Comparison of ENCODE assay signal across 10 cellular contexts in genomic region chr7:133139350-133139749, GRCh38. TPM values are rescaled to one million over a fixed set of nuclear protein-coding genes. Genes with fewer than 3 reads are reported as not detected.
DNase-seq lines count a peak whose midpoint lies in the region; ATAC-seq, FAIRE-seq and TF ChIP-seq lines count a peak whose summit lies in the region.
"Had no signal": no experiment of that assay in that cellular context is flagged by ENCODE, and none has a peak within 500 bp of the region (broad histone marks: within the 10 kb centered on the region; RNA-seq: fewer than 3 reads in every experiment).

No MANE protein-coding gene starts in this region.

- H3K27me3 ChIP-seq in K562 (ENCODE audit: control insufficient read depth in 2 of 2, insufficient read depth in 2 of 2, low read length in 2 of 2): peaks cover 5 to 32% of the 10 kb centered on the region in 2 experiments
- H3K27me3 ChIP-seq in left lung: no peaks in the 10 kb centered on the region

- no peaks in the 10 kb centered on the region for H3K9me3 ChIP-seq in K562 (replicated peaks; ENCODE audit: control insufficient read depth, insufficient read depth, low read depth, low read length)
- H3K9me3 ChIP-seq in left lung: no peaks in the 10 kb centered on the region
- H3K9me3 ChIP-seq: gastroesophageal sphincter had no signal

- H3K4me3 ChIP-seq in K562 (no peak overlapping the region), left lung (no peak overlapping the region)
- H3K4me3 ChIP-seq: gastroesophageal sphincter had no signal

- no peak for TF ChIP-seq POLR2A in K562 (conservative IDR thresholded peaks at IDR 0.05)

- CTCF ChIA-PET in K562 (lab: Yijun Ruan, JAX; ENCODE audit: low intra/inter-chr PET ratio): no interaction called here

- H3K27ac ChIP-seq in K562 (ENCODE audit: extremely low read depth, low read depth, low read length): no peak overlapping the region
- H3K27ac ChIP-seq in left lung: no peak overlapping the region
- H3K27ac ChIP-seq: gastroesophageal sphincter had no signal

- no peak for TF ChIP-seq EP300 in K562 (IDR thresholded peaks at IDR 0.05; ENCODE audit: low read length)

- ATAC-seq in K562: peak; percentile 84
- ATAC-seq in left lung: peak; percentile 69
- no peak for ATAC-seq in HG02973 (IDR thresholded peaks at IDR 0.05; ENCODE audit: unreplicated experiment)
- ATAC-seq in GM21737 (IDR thresholded peaks at IDR 0.05; ENCODE audit: unreplicated experiment): no peak
- ATAC-seq: gastroesophageal sphincter had no signal

- WGBS in K562 (ENCODE audit: insufficient coverage, low coverage, missing lambda C conversion rate): 5% methylated on average over 4 of the region's 4 CpGs

- in situ Hi-C loops in KBM-7 (cut with MboI; ENCODE audit: low pct_unique_long_range_greater_than_20kb, low sequenced_read_pairs): no loop called here
- in situ Hi-C loops in K562 (cut with MboI): no loop called here

- POLR2A ChIA-PET in K562 (lab: Yijun Ruan, JAX): interaction anchor here (0.6 to 1.9 kb wide), 6 partner anchors 8 to 624 kb away, joined by 3 to 7 read pairs (median 3); no protein-coding TSS in a partner anchor

- peak; percentile 48 to 58 (median 56); a peak in 5 of 6 replicates for TF ChIP-seq CTCF in K562 (IDR thresholded peaks at IDR 0.05 in 2 of 3, conservative IDR thresholded peaks at IDR 0.05 in 1 of 3; ENCODE audit: insufficient read depth in 2 of 3, low read depth in 1 of 3, low read length in 3 of 3)
- TF ChIP-seq CTCF in left lung (IDR thresholded peaks at IDR 0.05): no peak

- FAIRE-seq in K562 (lab: Jason Lieb, UNC): no peak

- H3K36me3 ChIP-seq in K562 (ENCODE audit: control insufficient read depth, insufficient read depth, low read length) (no peaks in the 10 kb centered on the region), left lung (no peaks in the 10 kb centered on the region)
- H3K36me3 ChIP-seq: gastroesophageal sphincter had no signal

- no peaks in the 10 kb centered on the region for H3K79me2 ChIP-seq in K562 (ENCODE audit: control insufficient read depth, insufficient read depth, low read length)

- H3K4me1 ChIP-seq in K562 (replicated peaks in 1 of 2; ENCODE audit: control insufficient read depth in 2 of 2, insufficient read depth in 2 of 2, low read length in 2 of 2) (no peaks in the 10 kb centered on the region), left lung (no peaks in the 10 kb centered on the region)
- H3K4me1 ChIP-seq: gastroesophageal sphincter had no signal

- peak; percentile 38 for DNase-seq in Daoy (ENCODE audit: low read depth)
- DNase-seq in KBM-7: peak; percentile 32
- peak in 3 of 4 experiments; percentile 28 to 50 (median 32) for DNase-seq in K562 (ENCODE audit: extremely low read depth in 1 of 4, low spot score in 3 of 4)
- no peak for DNase-seq in left lung
- DNase-seq in NCI-H2081 (lab: John Stamatoyannopoulos, UW): no peak
- no peak for DNase-seq in occipital lobe (lab: John Stamatoyannopoulos, UW)
- DNase-seq: activated CD4-positive, alpha-beta T cell treated with anti-CD3 and anti-CD28 coated beads, Interleukin-2, amount 50 U/mL, for 48 hours had no signal

- H4K20me1 ChIP-seq in K562 (replicated peaks; ENCODE audit: control insufficient read depth, insufficient read depth, low read length): peaks cover 8% of the 10 kb centered on the region

- no TSS peak for BruUV-seq in K562 (replicated peaks; lab: Mats Ljungman, UMichigan)

- TF ChIP-seq RAD21 in K562 (CRISPR knock-in tag; conservative IDR thresholded peaks at IDR 0.05 in 1 of 2, IDR thresholded peaks at IDR 0.05 in 1 of 2): peak in 1 of 2 experiments; percentile 61; a peak in 2 of 4 replicates

- no peak overlapping the region for H3K4me2 ChIP-seq in K562 (ENCODE audit: insufficient read depth, low read length)

- intact Hi-C loops in K562 (cut with micrococcal nuclease): no loop called here
- intact Hi-C loops in left lung (cut with DNase I): no loop called here

- no peak overlapping the region for H2AFZ ChIP-seq in K562 (ENCODE audit: low read depth, low read length)

- H3K9ac ChIP-seq in K562 (ENCODE audit: insufficient read depth in 1 of 2, low read depth in 2 of 2, low read length in 2 of 2): no peak overlapping the region

- H3K9me1 ChIP-seq in K562 (ENCODE audit: control insufficient read depth, insufficient read depth, low read length): peaks cover 3% of the 10 kb centered on the region

TF ChIP-seq in K562, 482 proteins besides CTCF, POLR2A, EP300 and RAD21 (continues in another document):
- TF ChIP-seq CHD1 (IDR thresholded peaks at IDR 0.05; ENCODE audit: low read length): no peak
- no peak for TF ChIP-seq ZFX (CRISPR knock-in tag; IDR thresholded peaks at IDR 0.05)
- no peak for TF ChIP-seq E2F8 (IDR thresholded peaks at IDR 0.05; ENCODE audit: low read depth, partially characterized antibody)
- no peak for TF ChIP-seq NR4A1 (CRISPR knock-in tag; IDR thresholded peaks at IDR 0.05)
- peak; percentile 52; the same call in 1 of the 2 replicates for TF ChIP-seq NR4A1 (tag; IDR thresholded peaks at IDR 0.05)
- TF ChIP-seq ZFPM2 (CRISPR knock-in tag; IDR thresholded peaks at IDR 0.05): no peak
- TF ChIP-seq SMARCB1 (IDR thresholded peaks at IDR 0.05; ENCODE audit: insufficient read length, low read depth): no peak
- no peak for TF ChIP-seq L3MBTL2 (IDR thresholded peaks at IDR 0.05)
- TF ChIP-seq EHMT2 (IDR thresholded peaks at IDR 0.05): peak; percentile 99
- no peak for TF ChIP-seq MTF1 (CRISPR knock-in tag; IDR thresholded peaks at IDR 0.05; ENCODE audit: borderline replicate concordance)
- TF ChIP-seq IRF2 (CRISPR knock-in tag; IDR thresholded peaks at IDR 0.05): no peak; the same call in 1 of the 2 replicates
- no peak for TF ChIP-seq FOXO4 (CRISPR knock-in tag; IDR thresholded peaks at IDR 0.05)
- no peak for TF ChIP-seq KDM2B (CRISPR knock-in tag; IDR thresholded peaks at IDR 0.05)
- TF ChIP-seq SPI1 (IDR thresholded peaks at IDR 0.05; ENCODE audit: borderline replicate concordance, low read depth, low read length): no peak

RNA-seq across cellular contexts. Expression of gene CHCHD3, which starts 57.5 kb away (rescaled TPM):
- 280 and 341 TPM in 2 replicates for total RNA-seq in Daoy (2014; rRNA removed; shearing (Covaris generic))
- total RNA-seq in K562 (2011; cell fraction: chromatin; rRNA removed; ENCODE audit: low replicate concordance): 87.4 and 161 TPM in 2 replicates
- 66.5 and 86.1 TPM in 2 replicates for total RNA-seq in K562 (2011; cell fraction: nucleolus; rRNA removed)
- 95.3 and 156 TPM in 2 replicates for total RNA-seq in K562 (2011; cell fraction: nucleoplasm; rRNA removed)
- total RNA-seq in K562 (2014; rRNA removed) (254 and 266 TPM in 2 replicates), K562 (2014; rRNA removed; fragmentation: Illumina TruSeq; extraction: Trizol) (238 and 252 TPM in 2 replicates), K562 (2015; rRNA removed; fragmentation: Illumina TruSeq; extraction: Trizol) (230 and 245 TPM in 2 replicates), K562 (2021) (170 and 177 TPM in 2 replicates), left lung (10 to 100 TPM; 45.4 to 57.7 TPM), occipital lobe (55.1 TPM)
- polyA plus RNA-seq in K562 (2011; rRNA removed) (204 and 232 TPM in 2 replicates), K562 (2014; fragmentation: Illumina TruSeq; extraction: Trizol) (219 and 279 TPM in 2 replicates), K562 (2014; fragmentation: Nextera tagmentation; extraction: Ambion mirVana) (100 to 1,000 TPM in 1 of 2 experiments, 10 to 100 TPM in 1; 66.2 to 110 TPM), K562 (2014; rRNA removed) (157 and 165 TPM in 2 replicates)
- polyA plus RNA-seq in K562 (2011; cell fraction: cytosol; rRNA removed): 61.4 and 114 TPM in 2 replicates
- polyA plus RNA-seq in K562 (2011; cell fraction: nucleus; rRNA removed): 42.6 and 86.9 TPM in 2 replicates
- polyA plus RNA-seq in K562 (2012): 158 and 160 TPM in 2 replicates
- 272 and 340 TPM in 2 replicates for polyA minus RNA-seq in K562 (2011; rRNA and poly(A)+ RNA removed)
- polyA minus RNA-seq in K562 (2011; cell fraction: cytosol; rRNA and poly(A)+ RNA removed): 147 and 159 TPM in 2 replicates
- polyA minus RNA-seq in K562 (2011; cell fraction: nucleus; rRNA and poly(A)+ RNA removed): 90.2 and 142 TPM in 2 replicates

Comparison
In these comparisons a context has a peak if more than half of its experiments do, and no peak if none do; other contexts are left out.
1. DNase-seq: peak in Daoy (single experiment), KBM-7 (single experiment) and K562 (3 of 4); none in left lung (0 of 2), NCI-H2081 (0 of 2) and occipital lobe (single experiment).
2. ATAC-seq: peak in K562 (single experiment) and left lung (single experiment); none in HG02973 (single experiment) and GM21737 (single experiment).
3. CTCF ChIP-seq: peak in K562 (3 of 3); none in left lung (0 of 2).